34 cellular contexts compared by ENCODE assay signal in the genomic region with DNA sequence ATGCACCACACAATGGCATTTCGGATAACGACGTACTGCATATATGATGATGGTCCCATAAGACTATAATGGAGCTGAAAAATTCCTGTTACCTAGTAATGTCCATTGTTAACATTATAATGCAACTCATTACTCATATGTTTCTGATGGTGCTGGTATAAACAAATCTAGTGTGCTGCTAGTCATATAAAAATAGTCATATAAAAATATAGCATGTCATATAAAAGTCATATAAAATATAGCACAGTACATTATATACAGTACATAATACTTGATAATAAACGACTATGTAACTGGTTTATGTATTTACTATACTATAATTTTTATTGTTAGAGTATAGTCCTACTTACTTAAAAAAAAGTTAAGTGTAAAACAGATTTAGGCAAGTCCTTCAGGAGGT.
"Had no signal": no experiment of that assay in that cellular context is flagged by ENCODE, and none has a peak within 500 bp of the region (broad histone marks: within the 10 kb centered on the region; RNA-seq: fewer than 3 reads in every experiment).

No MANE protein-coding gene starts in this region.

- FAIRE-seq: astrocyte, TTC549 had no signal

- H3K4me2 ChIP-seq: KMS-11, SK-N-SH had no signal

- H3K4me1 Mint-ChIP-seq: activated CD4-positive, alpha-beta T cell treated with anti-CD3 and anti-CD28 coated beads, Interleukin-2, amount 10 ng/mL, durations not matched to agents 7 days and 5 days; activated naive CD8-positive, alpha-beta T cell treated with anti-CD3 and anti-CD28 coated beads, Interleukin-2, amount 10 ng/mL, durations not matched to agents 7 days and 5 days; WTC11 had no signal

- H3K36me3 ChIP-seq: adrenal gland, breast epithelium, Peyer's patch, SJSA1 had no signal

- DNase-seq: activated CD4-positive, alpha-beta T cell treated with anti-CD3 and anti-CD28 coated beads for 36 hours; activated CD4-positive, alpha-beta T cell treated with anti-CD3 and anti-CD28 coated beads, Interleukin-2, amount 10 ng/mL, durations not matched to agents 7 days and 5 days; activated CD4-positive, alpha-beta T cell treated with anti-CD3 and anti-CD28 coated beads, Interleukin-2, amount 50 U/mL, for 48 hours; activated CD8-positive, alpha-beta T cell treated with anti-CD3 and anti-CD28 coated beads, Interleukin-2, amount 10 ng/mL, durations not matched to agents 7 days and 5 days; activated gamma-delta T cell; activated naive CD4-positive, alpha-beta T cell treated with Interleukin-2 at 50 U/mL for 16 hours; activated naive CD8-positive, alpha-beta T cell treated with anti-CD3 and anti-CD28 coated beads, Interleukin-2, amount 10 ng/mL, durations not matched to agents 7 days and 5 days; activated T-cell treated with anti-CD3 and anti-CD28 coated beads, Interleukin-2, amount 50 U/mL, for 24 hours; body of pancreas; NCI-H1092 treated with DMSO at 0.1 percent for 48 hours; NCI-H1417 treated with DMSO at 0.1 percent for 48 hours; NCI-H187 treated with DMSO at 0.1 percent for 48 hours; NCI-H2081; NCI-H2171 treated with DMSO at 0.1 percent for 48 hours; NCI-H226; NCI-H446 treated with DMSO at 0.1 percent for 48 hours; NCI-H524; NCI-H69; Peyer's patch; RPMI8226; SHP77 treated with DMSO at 0.1 percent for 48 hours; SK-N-SH had no signal

- H3K9me3 ChIP-seq: adrenal gland, body of pancreas, breast epithelium, Peyer's patch, SJSA1, SK-N-SH had no signal

- H3K4me3 Mint-ChIP-seq: activated CD4-positive, alpha-beta T cell treated with anti-CD3 and anti-CD28 coated beads for 36 hours; activated CD4-positive, alpha-beta T cell treated with anti-CD3 and anti-CD28 coated beads, Interleukin-2, amount 10 ng/mL, durations not matched to agents 7 days and 5 days; activated CD8-positive, alpha-beta T cell treated with anti-CD3 and anti-CD28 coated beads, Interleukin-2, amount 10 ng/mL, durations not matched to agents 7 days and 5 days; activated naive CD4-positive, alpha-beta T cell treated with anti-CD3 and anti-CD28 coated beads, Interleukin-2, amount 50 U/mL, for 24 hours; activated naive CD8-positive, alpha-beta T cell treated with anti-CD3 and anti-CD28 coated beads, Interleukin-2, amount 10 ng/mL, durations not matched to agents 7 days and 5 days; activated T-cell treated with anti-CD3 and anti-CD28 coated beads, Interleukin-2, amount 50 U/mL, for 24 hours; T-helper 1 cell treated with Interleukin-12 subunit alpha and Interleukin-12 subunit beta and Interleukin-4 antibody, amounts not matched to agents 30 μg/mL and 1 μg/mL, for 36 hours; T-helper 2 cell treated with Interferon-gamma antibody and Interleukin-4, amounts not matched to agents 5 μg/mL and 100 μg/mL, for 36 hours; WTC11 had no signal

- H3K27ac Mint-ChIP-seq: activated CD4-positive, alpha-beta T cell treated with anti-CD3 and anti-CD28 coated beads for 36 hours; activated CD4-positive, alpha-beta T cell treated with anti-CD3 and anti-CD28 coated beads, Interleukin-2, amount 10 ng/mL, durations not matched to agents 7 days and 5 days; activated CD8-positive, alpha-beta T cell treated with anti-CD3 and anti-CD28 coated beads, Interleukin-2, amount 10 ng/mL, durations not matched to agents 7 days and 5 days; activated naive CD4-positive, alpha-beta T cell treated with anti-CD3 and anti-CD28 coated beads, Interleukin-2, amount 50 U/mL, for 24 hours; activated naive CD8-positive, alpha-beta T cell treated with anti-CD3 and anti-CD28 coated beads, Interleukin-2, amount 10 ng/mL, durations not matched to agents 7 days and 5 days; activated T-cell treated with anti-CD3 and anti-CD28 coated beads, Interleukin-2, amount 50 U/mL, for 24 hours; activated T-helper 2 cell treated with anti-CD3 and anti-CD28 coated beads, Interferon-gamma antibody, Interleukin-2, Interleukin-4, amounts not matched to agents 10 μg/mL and 5 μg/mL and 100 μg/mL, durations not matched to agents 14 hours and 24 hours and 36 hours; T-helper 1 cell treated with Interleukin-12 subunit alpha and Interleukin-12 subunit beta and Interleukin-4 antibody, amounts not matched to agents 30 μg/mL and 1 μg/mL, for 36 hours; T-helper 2 cell treated with Interferon-gamma antibody and Interleukin-4, amounts not matched to agents 5 μg/mL and 100 μg/mL, for 36 hours; WTC11 had no signal

- H3K27ac ChIP-seq: body of pancreas, breast epithelium, KMS-11, Peyer's patch, SJSA1 had no signal

- H3K9ac ChIP-seq: KMS-11, SK-N-SH had no signal

- H3K27me3 ChIP-seq: adrenal gland, body of pancreas, breast epithelium, Peyer's patch, SJSA1 had no signal

- H3K36me3 Mint-ChIP-seq: activated naive CD8-positive, alpha-beta T cell treated with anti-CD3 and anti-CD28 coated beads, Interleukin-2, amount 10 ng/mL, durations not matched to agents 7 days and 5 days; WTC11 had no signal

- H3K4me1 ChIP-seq: body of pancreas, breast epithelium, Peyer's patch had no signal

- H3K9me3 Mint-ChIP-seq: activated CD4-positive, alpha-beta T cell treated with anti-CD3 and anti-CD28 coated beads, Interleukin-2, amount 10 ng/mL, durations not matched to agents 7 days and 5 days; activated naive CD4-positive, alpha-beta T cell treated with anti-CD3 and anti-CD28 coated beads, Interleukin-2, amount 50 U/mL, for 24 hours; activated naive CD8-positive, alpha-beta T cell treated with anti-CD3 and anti-CD28 coated beads, Interleukin-2, amount 10 ng/mL, durations not matched to agents 7 days and 5 days; activated T-cell treated with anti-CD3 and anti-CD28 coated beads, Interleukin-2, amount 50 U/mL, for 24 hours; activated T-helper 2 cell treated with anti-CD3 and anti-CD28 coated beads, Interferon-gamma antibody, Interleukin-2, Interleukin-4, amounts not matched to agents 10 μg/mL and 5 μg/mL and 100 μg/mL, durations not matched to agents 14 hours and 24 hours and 36 hours; T-helper 1 cell treated with Interleukin-12 subunit alpha and Interleukin-12 subunit beta and Interleukin-4 antibody, amounts not matched to agents 30 μg/mL and 1 μg/mL, for 36 hours; T-helper 2 cell treated with Interferon-gamma antibody and Interleukin-4, amounts not matched to agents 5 μg/mL and 100 μg/mL, for 36 hours; WTC11 had no signal

- H3K27me3 Mint-ChIP-seq: activated CD4-positive, alpha-beta T cell treated with anti-CD3 and anti-CD28 coated beads for 36 hours; activated CD4-positive, alpha-beta T cell treated with anti-CD3 and anti-CD28 coated beads, Interleukin-2, amount 10 ng/mL, durations not matched to agents 7 days and 5 days; activated naive CD4-positive, alpha-beta T cell treated with anti-CD3 and anti-CD28 coated beads, Interleukin-2, amount 50 U/mL, for 24 hours; activated naive CD8-positive, alpha-beta T cell treated with anti-CD3 and anti-CD28 coated beads, Interleukin-2, amount 10 ng/mL, durations not matched to agents 7 days and 5 days; activated T-cell treated with anti-CD3 and anti-CD28 coated beads, Interleukin-2, amount 50 U/mL, for 24 hours had no signal

- ATAC-seq: activated CD4-positive, alpha-beta T cell treated with anti-CD3 and anti-CD28 coated beads for 36 hours; activated CD4-positive, CD25-positive, alpha-beta regulatory T cell treated with anti-CD3 and anti-CD28 coated beads, Interleukin-2, amount 50 U/mL, for 24 hours; activated CD8-positive, alpha-beta T cell treated with anti-CD3 and anti-CD28 coated beads, Interleukin-2, amount 10 ng/mL, durations not matched to agents 7 days and 5 days; body of pancreas; WTC11 had no signal

- H3K4me3 ChIP-seq: adrenal gland, body of pancreas, breast epithelium, Peyer's patch, SJSA1 had no signal
